In the genomic region with DNA sequence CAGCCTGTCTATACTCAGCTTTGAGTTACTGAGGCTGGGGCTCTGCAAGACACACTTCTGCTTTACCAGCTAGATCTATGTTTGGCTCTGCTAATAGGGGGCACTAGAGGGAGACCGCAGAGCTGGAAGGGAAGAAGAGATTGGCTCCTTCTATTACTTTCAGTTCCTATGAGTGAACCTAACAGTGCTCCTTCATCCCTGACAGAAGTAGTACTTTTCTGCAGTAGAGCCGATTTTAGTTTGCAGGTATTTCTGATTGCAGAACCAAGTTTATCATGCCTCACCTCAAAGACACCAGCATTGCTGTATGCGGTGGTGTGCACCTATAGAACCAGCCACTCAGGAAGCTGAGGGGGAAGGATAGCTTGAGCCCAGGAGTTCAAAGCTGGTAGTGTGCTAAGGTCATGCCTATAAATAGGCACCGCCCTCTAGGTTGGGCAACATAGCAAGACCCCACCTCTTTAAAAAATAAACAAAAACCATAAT, we compare ENCODE assay signal across 10 cellular contexts. TPM values are rescaled to one million over a fixed set of nuclear protein-coding genes. Genes with fewer than 3 reads are reported as not detected.
DNase-seq lines count a peak whose midpoint lies in the region; ATAC-seq, FAIRE-seq and TF ChIP-seq lines count a peak whose summit lies in the region.
"Had no signal": no experiment of that assay in that cellular context is flagged by ENCODE, and none has a peak within 500 bp of the region (broad histone marks: within the 10 kb centered on the region; RNA-seq: fewer than 3 reads in every experiment).

No MANE protein-coding gene starts in this region.

- DNase-seq in activated CD4-positive, alpha-beta T cell treated with anti-CD3 and anti-CD28 coated beads, Interleukin-2, amount 10 ng/mL, durations not matched to agents 7 days and 5 days: peak; percentile 43
- DNase-seq in activated CD4-positive, alpha-beta T cell treated with anti-CD3 and anti-CD28 coated beads, Interleukin-2, amount 50 U/mL, for 48 hours: no peak
- DNase-seq in heart right ventricle (no peak), NCI-H146 (lab: John Stamatoyannopoulos, UW) (no peak), HTR-8/SVneo (ENCODE audit: insufficient read length, low spot score) (no peak), neural progenitor cell (ENCODE audit: low spot score) (no peak)
- DNase-seq: left cardiac atrium had no signal

- CTCF ChIA-PET in activated CD4-positive, alpha-beta T cell treated with anti-CD3 and anti-CD28 coated beads, Interleukin-2, amount 10 ng/mL, durations not matched to agents 7 days and 5 days (lab: Charles Lee): interaction anchor here (0.6 to 2.1 kb wide), 12 partner anchors 10 to 321 kb away, joined by 3 to 18 read pairs (median 4); partner anchors contain the start of gene PIGV

- H3K4me2 ChIP-seq in OCI-LY3 (ENCODE audit: low read length) (peak overlapping the region; percentile 87), neural progenitor cell (no peak overlapping the region)
- H3K4me2 ChIP-seq: BLaER1 had no signal

- intact Hi-C loops in heart right ventricle (cut with DNase I): no loop called here

- ATAC-seq in HG02678 (IDR thresholded peaks at IDR 0.05; ENCODE audit: unreplicated experiment) (peak; percentile 88), heart right ventricle (peak in 5 of 8 donors; percentile 51 to 67 (median 56))

- TF ChIP-seq CTCF in OCI-LY3 (IDR thresholded peaks at IDR 0.05; ENCODE audit: low read depth, low read length) (peak; percentile 55), heart right ventricle (IDR thresholded peaks at IDR 0.05) (peak in 2 of 9 donors; percentile 11 to 48), neural progenitor cell (IDR thresholded peaks at IDR 0.05) (no peak)

- peaks cover 15% of the 10 kb centered on the region for H3K4me1 ChIP-seq in OCI-LY3 (ENCODE audit: low read length)
- H3K4me1 ChIP-seq in heart right ventricle: peaks cover 0 to 22% (median 3%) of the 10 kb centered on the region in 9 donors
- H3K4me1 ChIP-seq in neural progenitor cell: peaks cover 2% of the 10 kb centered on the region

- H3K36me3 ChIP-seq in OCI-LY3 (replicated peaks; ENCODE audit: low read depth, low read length) (no peaks in the 10 kb centered on the region), heart right ventricle (no peaks in the 10 kb centered on the region), neural progenitor cell (no peaks in the 10 kb centered on the region)
- H3K36me3 ChIP-seq: BLaER1 had no signal

- H3K27ac ChIP-seq in OCI-LY3 (ENCODE audit: low read length) (peak overlapping the region; percentile 50), heart right ventricle (peak overlapping the region in 1 of 10 donors; percentile 38), neural progenitor cell (no peak overlapping the region)
- H3K27ac ChIP-seq: BLaER1 had no signal

- H3K79me2 ChIP-seq in OCI-LY3 (ENCODE audit: low read length) (no peaks in the 10 kb centered on the region), neural progenitor cell (ENCODE audit: low read depth) (no peaks in the 10 kb centered on the region)

- H3K4me1 Mint-ChIP-seq in activated CD4-positive, alpha-beta T cell treated with anti-CD3 and anti-CD28 coated beads, Interleukin-2, amount 10 ng/mL, durations not matched to agents 7 days and 5 days: peaks cover 30% of the 10 kb centered on the region
- no peaks in the 10 kb centered on the region for H3K4me1 Mint-ChIP-seq in neural progenitor cell

- H3K27ac Mint-ChIP-seq in activated CD4-positive, alpha-beta T cell treated with anti-CD3 and anti-CD28 coated beads, Interleukin-2, amount 10 ng/mL, durations not matched to agents 7 days and 5 days: peak overlapping the region; percentile 76
- H3K27ac Mint-ChIP-seq in neural progenitor cell: no peak overlapping the region

- H3K9ac ChIP-seq in OCI-LY3 (ENCODE audit: low read length) (no peak overlapping the region), neural progenitor cell (no peak overlapping the region)
- H3K9ac ChIP-seq: BLaER1 had no signal

- no peaks in the 10 kb centered on the region for H3K36me3 Mint-ChIP-seq in activated CD4-positive, alpha-beta T cell treated with anti-CD3 and anti-CD28 coated beads, Interleukin-2, amount 10 ng/mL, durations not matched to agents 7 days and 5 days (ENCODE audit: low read depth)
- no peaks in the 10 kb centered on the region for H3K36me3 Mint-ChIP-seq in neural progenitor cell

- no peak for FAIRE-seq in HTR-8/SVneo (lab: Jason Lieb, UNC)

- H3K4me3 ChIP-seq in OCI-LY3 (ENCODE audit: low read length): peak overlapping the region; percentile 63
- H3K4me3 ChIP-seq in heart right ventricle: no peak overlapping the region
- no peak overlapping the region for H3K4me3 ChIP-seq in neural progenitor cell
- H3K4me3 ChIP-seq: BLaER1 had no signal

- WGBS in heart right ventricle, 2 donors: 75 to 79% methylated on average over 4 of the region's 4 CpGs

- H2AFZ ChIP-seq in OCI-LY3 (ENCODE audit: low read depth, low read length): peak overlapping the region; percentile 74; the same call in 1 of the 2 replicates
- H2AFZ ChIP-seq in neural progenitor cell (replicated peaks): no peak overlapping the region

- no peaks in the 10 kb centered on the region for H3K27me3 Mint-ChIP-seq in activated CD4-positive, alpha-beta T cell treated with anti-CD3 and anti-CD28 coated beads, Interleukin-2, amount 10 ng/mL, durations not matched to agents 7 days and 5 days
- H3K27me3 Mint-ChIP-seq in neural progenitor cell (ENCODE audit: insufficient read depth, low read depth): peaks cover 7% of the 10 kb centered on the region

- POLR2A ChIA-PET in activated CD4-positive, alpha-beta T cell treated with anti-CD3 and anti-CD28 coated beads, Interleukin-2, amount 10 ng/mL, durations not matched to agents 7 days and 5 days (lab: Charles Lee): interaction anchor here (0.7 to 0.9 kb wide), 2 partner anchors 45 to 219 kb away, joined by 3 to 4 read pairs; no protein-coding TSS in a partner anchor

- peaks cover under 1% of the 10 kb centered on the region for H3F3A ChIP-seq in neural progenitor cell (ENCODE audit: low read depth)

- H3K4me3 Mint-ChIP-seq in activated CD4-positive, alpha-beta T cell treated with anti-CD3 and anti-CD28 coated beads, Interleukin-2, amount 10 ng/mL, durations not matched to agents 7 days and 5 days: peak overlapping the region; percentile 51
- H3K4me3 Mint-ChIP-seq in neural progenitor cell: no peak overlapping the region

- no peaks in the 10 kb centered on the region for H3K9me3 Mint-ChIP-seq in activated CD4-positive, alpha-beta T cell treated with anti-CD3 and anti-CD28 coated beads, Interleukin-2, amount 10 ng/mL, durations not matched to agents 7 days and 5 days
- H3K9me3 Mint-ChIP-seq in neural progenitor cell: peaks cover 9% of the 10 kb centered on the region

- H3K9me3 ChIP-seq in OCI-LY3 (ENCODE audit: insufficient read depth, low read length) (no peaks in the 10 kb centered on the region), heart right ventricle (no peaks in the 10 kb centered on the region), neural progenitor cell (ENCODE audit: low read depth) (no peaks in the 10 kb centered on the region)
- H3K9me3 ChIP-seq: BLaER1 had no signal

- H3K27me3 ChIP-seq in OCI-LY3 (ENCODE audit: low read depth, low read length) (no peaks in the 10 kb centered on the region), heart right ventricle (no peaks in the 10 kb centered on the region), neural progenitor cell (no peaks in the 10 kb centered on the region)
- H3K27me3 ChIP-seq: BLaER1 had no signal

- H4K20me1 ChIP-seq in OCI-LY3 (ENCODE audit: insufficient read depth, low read length) (no peaks in the 10 kb centered on the region), neural progenitor cell (ENCODE audit: low read depth) (no peaks in the 10 kb centered on the region)
- H4K20me1 ChIP-seq: BLaER1 had no signal

RNA-seq across cellular contexts. Expression of gene ZDHHC18, which starts 5.7 kb away (rescaled TPM):
- 10 to 100 TPM; 45.1 to 55.0 TPM for total RNA-seq in activated CD4-positive, alpha-beta T cell treated with anti-CD3 and anti-CD28 coated beads, Interleukin-2, amount 10 ng/mL, durations not matched to agents 7 days and 5 days
- 10 to 100 TPM in 8 of 10 donors, 1 to 10 TPM in 2; 7.4 to 19.1 (median 11.8) TPM for total RNA-seq in heart right ventricle
- 10 to 100 TPM in 1 of 2 donors, 1 to 10 TPM in 1; 9.9 to 12.8 TPM for polyA plus RNA-seq in heart right ventricle
- 30.4 and 52.2 TPM in 2 replicates for total RNA-seq in neural progenitor cell (ENCODE audit: low replicate concordance)

RNA-seq across cellular contexts. Expression of gene PIGV, which starts 33.1 kb away (rescaled TPM):
- 10 to 100 TPM; 16.4 to 16.9 TPM for total RNA-seq in activated CD4-positive, alpha-beta T cell treated with anti-CD3 and anti-CD28 coated beads, Interleukin-2, amount 10 ng/mL, durations not matched to agents 7 days and 5 days
- 1 to 10 TPM; 2.7 to 7.5 (median 4.6) TPM for total RNA-seq in heart right ventricle
- 1 to 10 TPM; 2.9 to 3.4 TPM for polyA plus RNA-seq in heart right ventricle
- 19.4 and 19.7 TPM in 2 replicates for total RNA-seq in neural progenitor cell (ENCODE audit: low replicate concordance)

RNA-seq across cellular contexts. Expression of gene SFN, which starts 42.1 kb away (rescaled TPM):
- total RNA-seq in activated CD4-positive, alpha-beta T cell treated with anti-CD3 and anti-CD28 coated beads, Interleukin-2, amount 10 ng/mL, durations not matched to agents 7 days and 5 days: 1 to 10 TPM; 2.4 to 3.0 TPM
- total RNA-seq in heart right ventricle: under 1 TPM in 1 of 10 donors, not detected in 9; 0.19 TPM
- polyA plus RNA-seq in heart right ventricle: under 1 TPM in 1 of 2 donors, not detected in 1; 0.42 TPM
- total RNA-seq in neural progenitor cell (ENCODE audit: low replicate concordance): 0.21 and 0.99 TPM in 2 replicates
